In genomic region chr11:94773842-94774241, GRCh38 we compare ENCODE assay signal across 1 cellular context.
TF ChIP-seq lines count a peak whose summit lies in the region.

No MANE protein-coding gene starts in this region.

TF ChIP-seq in IMR-90, 13 proteins besides CTCF, POLR2A, EP300 and RAD21:
- TF ChIP-seq USF2 (IDR thresholded peaks at IDR 0.05; ENCODE audit: low read depth, low read length) (no peak), CEBPB (IDR thresholded peaks at IDR 0.05; ENCODE audit: low read depth, low read length) (no peak), RFX5 (IDR thresholded peaks at IDR 0.05; ENCODE audit: low read depth, low read length) (no peak), BHLHE40 (IDR thresholded peaks at IDR 0.05; ENCODE audit: low read depth, low read length) (no peak), NFE2L2 (IDR thresholded peaks at IDR 0.05; ENCODE audit: low read depth, low read length) (no peak), MAFK (IDR thresholded peaks at IDR 0.05; ENCODE audit: low read depth, low read length) (no peak), ELK1 (IDR thresholded peaks at IDR 0.05; ENCODE audit: borderline replicate concordance, low read depth, low read length) (no peak), MAZ (IDR thresholded peaks at IDR 0.05; ENCODE audit: borderline replicate concordance, low read depth, low read length) (no peak), CHD1 (IDR thresholded peaks at IDR 0.05; ENCODE audit: low read depth, low read length) (no peak), RCOR1 (IDR thresholded peaks at IDR 0.05; ENCODE audit: insufficient replicate concordance, low read length) (no peak), SMC3 (IDR thresholded peaks at IDR 0.05; ENCODE audit: low read depth, low read length) (no peak), FOS (IDR thresholded peaks at IDR 0.05; ENCODE audit: low read depth, low read length) (no peak), MXI1 (IDR thresholded peaks at IDR 0.05; ENCODE audit: borderline replicate concordance, low read depth, low read length) (no peak)
